16 cellular contexts compared by ENCODE assay signal in genomic region chr13:40121711-40122110, GRCh38.
DNase-seq lines count a peak whose midpoint lies in the region; ATAC-seq and TF ChIP-seq lines count a peak whose summit lies in the region.
"Had no signal": no experiment of that assay in that cellular context is flagged by ENCODE, and none has a peak within 500 bp of the region (broad histone marks: within the 10 kb centered on the region; RNA-seq: fewer than 3 reads in every experiment).

No MANE protein-coding gene starts in this region.

- H3K27ac ChIP-seq in coronary artery (peak overlapping the region; percentile 18 to 65), vagina (peak overlapping the region; percentile 51), lower lobe of right lung (no peak overlapping the region)
- H3K27ac ChIP-seq: 22Rv1, HL-60 had no signal

- DNase-seq in NCI-H82 (lab: John Stamatoyannopoulos, UW) (peak; percentile 20), NCI-H82 treated with DMSO at 0.1 percent for 48 hours (lab: John Stamatoyannopoulos, UW; ENCODE audit: unreplicated experiment) (no peak), coronary artery (ENCODE audit: low spot score) (no peak), retinal pigment epithelial cell (ENCODE audit: low read depth) (peak; percentile 75), vagina (ENCODE audit: extremely low spot score in 2 of 2) (no peak), lower lobe of right lung (no peak)
- DNase-seq: C1 segment of cervical spinal cord; CD4-positive, alpha-beta memory T cell; DMS79; HCEC 1CT; HFFc6 had no signal

- H3K36me3 ChIP-seq in vagina (no peaks in the 10 kb centered on the region), lower lobe of right lung (no peaks in the 10 kb centered on the region)

- H3K4me1 ChIP-seq in vagina = peaks cover 14% of the 10 kb centered on the region
- no peaks in the 10 kb centered on the region for H3K4me1 ChIP-seq in lower lobe of right lung

- ATAC-seq in GM18867 (IDR thresholded peaks at IDR 0.05; ENCODE audit: unreplicated experiment) = no peak
- ATAC-seq in lower lobe of right lung = no peak
- no peak for ATAC-seq in GM21723 (IDR thresholded peaks at IDR 0.05; ENCODE audit: unreplicated experiment)
- ATAC-seq: GM12878 had no signal

- H3K4me3 ChIP-seq in coronary artery = no peak overlapping the region
- H3K4me3 ChIP-seq in retinal pigment epithelial cell (ENCODE audit: low read length) = no peak overlapping the region
- H3K4me3 ChIP-seq in vagina = no peak overlapping the region
- H3K4me3 ChIP-seq in lower lobe of right lung = no peak overlapping the region
- H3K4me3 ChIP-seq: GM12878 had no signal

- H3K27me3 ChIP-seq in vagina (no peaks in the 10 kb centered on the region), lower lobe of right lung (ENCODE audit: low read depth) (no peaks in the 10 kb centered on the region)

- no peak for TF ChIP-seq CTCF in coronary artery (IDR thresholded peaks at IDR 0.05)
- no peak for TF ChIP-seq CTCF in retinal pigment epithelial cell (conservative IDR thresholded peaks at IDR 0.05; ENCODE audit: low read depth, low read length)
- no peak for TF ChIP-seq CTCF in vagina (IDR thresholded peaks at IDR 0.05)
- TF ChIP-seq CTCF in lower lobe of right lung (IDR thresholded peaks at IDR 0.05) = no peak

- TF ChIP-seq POLR2A in vagina (IDR thresholded peaks at IDR 0.05) = no peak

- intact Hi-C loops in vagina (cut with DNase I) = no loop called here
- intact Hi-C loops in lower lobe of right lung (cut with DNase I) = no loop called here

- H3K9me3 ChIP-seq in vagina (no peaks in the 10 kb centered on the region), lower lobe of right lung (no peaks in the 10 kb centered on the region)

Comparison
In these comparisons a context has a peak if more than half of its experiments do, and no peak if none do; other contexts are left out.
1. DNase-seq: peak in NCI-H82 (single experiment) and retinal pigment epithelial cell (single experiment); none in NCI-H82 treated with DMSO at 0.1 percent for 48 hours (single experiment), coronary artery (single experiment), vagina (0 of 2) and lower lobe of right lung (single experiment).